25 cellular contexts compared by ENCODE assay signal in genomic region chr14:99704037-99704436, GRCh38. TPM values are rescaled to one million over a fixed set of nuclear protein-coding genes. Genes with fewer than 3 reads are reported as not detected.
DNase-seq lines count a peak whose midpoint lies in the region; ATAC-seq, FAIRE-seq and TF ChIP-seq lines count a peak whose summit lies in the region.
"Had no signal": no experiment of that assay in that cellular context is flagged by ENCODE, and none has a peak within 500 bp of the region (broad histone marks: within the 10 kb centered on the region; RNA-seq: fewer than 3 reads in every experiment).

No MANE protein-coding gene starts in this region.

- H3K36me3 ChIP-seq in HepG2 (replicated peaks in 1 of 2; ENCODE audit: control insufficient read depth in 1 of 2, insufficient read depth in 2 of 2, low read length in 2 of 2) (no peaks in the 10 kb centered on the region), right lobe of liver (no peaks in the 10 kb centered on the region), K562 (ENCODE audit: control insufficient read depth, insufficient read depth, low read length) (no peaks in the 10 kb centered on the region)
- H3K36me3 ChIP-seq: BE2C had no signal

- TF ChIP-seq EP300 in HepG2 (IDR thresholded peaks at IDR 0.05; ENCODE audit: low read depth in 2 of 2, low read length in 2 of 2) (no peak), HepG2 (CRISPR knock-in tag; IDR thresholded peaks at IDR 0.05; ENCODE audit: borderline replicate concordance) (no peak), K562 (IDR thresholded peaks at IDR 0.05; ENCODE audit: low read length) (no peak)

- H3K27ac ChIP-seq in HepG2 (ENCODE audit: extremely low read length, insufficient read depth, low read length) (no peak overlapping the region), right lobe of liver (no peak overlapping the region), K562 (ENCODE audit: extremely low read depth, low read depth, low read length) (no peak overlapping the region)
- H3K27ac ChIP-seq: 22Rv1, BLaER1 had no signal

- WGBS in HepG2 (ENCODE audit: low lambda C conversion rate): 87% methylated on average over 2 of the region's 2 CpGs
- WGBS in right lobe of liver (ENCODE audit: insufficient coverage, low coverage, low lambda C conversion rate, missing lambda C conversion rate): 92% methylated on average over 2 of the region's 2 CpGs
- 12% methylated on average over 2 of the region's 2 CpGs for whole genome bisulfite sequencing in K562 (ENCODE audit: insufficient coverage, low coverage, missing lambda C conversion rate)

- H3K4me2 ChIP-seq in HepG2 (ENCODE audit: low read depth, low read length): no peak overlapping the region
- no peak overlapping the region for H3K4me2 ChIP-seq in K562 (ENCODE audit: insufficient read depth, low read length)
- H3K4me2 ChIP-seq: BLaER1 had no signal

- H4K20me1 ChIP-seq in HepG2 (ENCODE audit: insufficient read depth, low read length) (no peaks in the 10 kb centered on the region), K562 (replicated peaks; ENCODE audit: control insufficient read depth, insufficient read depth, low read length) (no peaks in the 10 kb centered on the region)
- H4K20me1 ChIP-seq: BLaER1 had no signal

- BruUV-seq in HepG2 (replicated peaks; lab: Mats Ljungman, UMichigan) (no TSS peak), K562 (replicated peaks; lab: Mats Ljungman, UMichigan) (no TSS peak)

- no peak for FAIRE-seq in HepG2 (lab: Jason Lieb, UNC)
- FAIRE-seq in K562 (lab: Jason Lieb, UNC): no peak
- FAIRE-seq: A204.1, G401.6, GM12891, GM19239 had no signal

- no peak for DNase-seq in HepG2 (ENCODE audit: low spot score)
- no peak for DNase-seq in right lobe of liver
- DNase-seq in K562 (ENCODE audit: extremely low read depth in 1 of 4, low spot score in 3 of 4): no peak
- no peak for DNase-seq in GOT3 (lab: John Stamatoyannopoulos, UW)
- DNase-seq in A172 (ENCODE audit: low spot score): no peak
- DNase-seq: ACHN; BE2C; C1 segment of cervical spinal cord; CD4-positive, alpha-beta memory T cell; CD4-positive, CD25-positive, alpha-beta regulatory T cell; CD8-positive, alpha-beta memory T cell; COR-L47; DMS 273 treated with DMSO at 0.1 percent for 48 hours; DMS153; DMS53; DMS79 treated with DMSO at 0.1 percent for 48 hours; GF-D8 had no signal

- POLR2A ChIA-PET in HepG2 (lab: Yijun Ruan, JAX) (no interaction called here), K562 (lab: Yijun Ruan, JAX) (no interaction called here)

- ATAC-seq in HepG2 (no peak), right lobe of liver (no peak), K562 (no peak)

- in situ Hi-C loops in HepG2 (cut with HindIII; ENCODE audit: extremely low pct_ligation_motif_present, low pct_unique_long_range_greater_than_20kb) (no loop called here), K562 (cut with MboI) (no loop called here)

- H3K4me1 ChIP-seq in HepG2 (ENCODE audit: insufficient read depth, low read length) (no peaks in the 10 kb centered on the region), right lobe of liver (no peaks in the 10 kb centered on the region), K562 (replicated peaks in 1 of 2; ENCODE audit: control insufficient read depth in 2 of 2, insufficient read depth in 2 of 2, low read length in 2 of 2) (no peaks in the 10 kb centered on the region)
- H3K4me1 ChIP-seq: BE2C had no signal

- CTCF ChIA-PET in HepG2 (lab: Yijun Ruan, JAX; ENCODE audit: low intra/inter-chr PET ratio, low total read pairs): no interaction called here
- CTCF ChIA-PET in K562 (lab: Yijun Ruan, JAX; ENCODE audit: low intra/inter-chr PET ratio): no interaction called here

- no peak for TF ChIP-seq CTCF in HepG2 (CRISPR knock-in tag; IDR thresholded peaks at IDR 0.05)
- TF ChIP-seq CTCF in right lobe of liver (IDR thresholded peaks at IDR 0.05): no peak
- no peak for TF ChIP-seq CTCF in K562 (IDR thresholded peaks at IDR 0.05 in 2 of 3, conservative IDR thresholded peaks at IDR 0.05 in 1 of 3; ENCODE audit: insufficient read depth in 2 of 3, low read depth in 1 of 3, low read length in 3 of 3)

- H3K79me2 ChIP-seq in HepG2 (ENCODE audit: insufficient read depth, low read length) (no peaks in the 10 kb centered on the region), K562 (ENCODE audit: control insufficient read depth, insufficient read depth, low read length) (no peaks in the 10 kb centered on the region)

- H3K9me3 ChIP-seq in HepG2 (ENCODE audit: low read length) (peaks cover 16% of the 10 kb centered on the region), right lobe of liver (peaks cover 0 to 4% (median 0%) of the 10 kb centered on the region in 4 donors), K562 (replicated peaks; ENCODE audit: control insufficient read depth, insufficient read depth, low read depth, low read length) (peaks cover 4% of the 10 kb centered on the region)
- H3K9me3 ChIP-seq: BE2C had no signal

- intact Hi-C loops in HepG2 (cut with micrococcal nuclease; ENCODE audit: unreplicated experiment) (no loop called here), right lobe of liver (cut with DNase I) (no loop called here), K562 (cut with micrococcal nuclease) (no loop called here)

- TF ChIP-seq POLR2A in HepG2 (IDR thresholded peaks at IDR 0.05; ENCODE audit: insufficient read depth in 1 of 2, low read depth in 2 of 2, low read length in 2 of 2): no peak
- TF ChIP-seq POLR2A in right lobe of liver (IDR thresholded peaks at IDR 0.05): no peak
- TF ChIP-seq POLR2A in K562 (conservative IDR thresholded peaks at IDR 0.05): no peak

- H2AFZ ChIP-seq in HepG2 (ENCODE audit: low read length): no peak overlapping the region
- H2AFZ ChIP-seq in K562 (ENCODE audit: low read depth, low read length): no peak overlapping the region

- H3K9ac ChIP-seq in HepG2 (ENCODE audit: insufficient read depth, low read depth, low read length) (no peak overlapping the region), K562 (ENCODE audit: insufficient read depth in 1 of 2, low read depth in 2 of 2, low read length in 2 of 2) (no peak overlapping the region)
- H3K9ac ChIP-seq: BLaER1 had no signal

- TF ChIP-seq RAD21 in HepG2 (CRISPR knock-in tag; IDR thresholded peaks at IDR 0.05) (no peak), K562 (CRISPR knock-in tag; conservative IDR thresholded peaks at IDR 0.05 in 1 of 2, IDR thresholded peaks at IDR 0.05 in 1 of 2) (no peak)

- H3K4me3 ChIP-seq in HepG2 (replicated peaks in 1 of 3; ENCODE audit: insufficient read depth in 1 of 3, low read depth in 2 of 3, low read length in 3 of 3): no peak overlapping the region
- H3K4me3 ChIP-seq in right lobe of liver: no peak overlapping the region
- no peak overlapping the region for H3K4me3 ChIP-seq in K562
- H3K4me3 ChIP-seq: BLaER1 had no signal

- no peaks in the 10 kb centered on the region; a peak in 1 of 5 replicates for H3K27me3 ChIP-seq in HepG2 (ENCODE audit: control insufficient read depth in 1 of 2, insufficient read depth in 2 of 2, low read length in 2 of 2)
- no peaks in the 10 kb centered on the region for H3K27me3 ChIP-seq in right lobe of liver
- peaks cover 2 to 5% of the 10 kb centered on the region in 2 experiments; a peak in 2 of 5 replicates for H3K27me3 ChIP-seq in K562 (ENCODE audit: control insufficient read depth in 2 of 2, insufficient read depth in 2 of 2, low read length in 2 of 2)
- H3K27me3 ChIP-seq: BE2C, BLaER1 had no signal

- no peaks in the 10 kb centered on the region for H3K9me1 ChIP-seq in K562 (ENCODE audit: control insufficient read depth, insufficient read depth, low read length)

RNA-seq across cellular contexts. Expression of gene CYP46A1, which starts 19.9 kb away (rescaled TPM):
- total RNA-seq in HepG2 (2016; rRNA removed; fragmentation: Illumina TruSeq; extraction: Trizol) (not detected in 2 replicates), right lobe of liver (1 to 10 TPM in 1 of 6 experiments, under 1 TPM in 4, not detected in 1; 0.06 to 1.6 (median 0.42) TPM), K562 (2014; rRNA removed) (not detected in 2 replicates), K562 (2014; rRNA removed; fragmentation: Illumina TruSeq; extraction: Trizol) (not detected in 2 replicates), K562 (2015; rRNA removed; fragmentation: Illumina TruSeq; extraction: Trizol) (not detected in 2 replicates), K562 (2021) (not detected in 2 replicates)
- total RNA-seq in HepG2 (2016; cell fraction: cytosol; rRNA removed; fragmentation: Illumina TruSeq; extraction: Trizol; ENCODE audit: low read depth): not detected in 2 replicates
- total RNA-seq in HepG2 (2016; cell fraction: insoluble cytoplasmic fraction; rRNA removed; fragmentation: Illumina TruSeq; extraction: Trizol): not detected in 2 replicates
- not detected in 2 replicates for total RNA-seq in HepG2 (2016; cell fraction: membrane; rRNA removed; fragmentation: Illumina TruSeq; extraction: Trizol)
- total RNA-seq in HepG2 (2016; cell fraction: nucleus; rRNA removed; fragmentation: Illumina TruSeq; extraction: Trizol): not detected in 2 replicates
- polyA plus RNA-seq in HepG2 (2011; rRNA removed) (not detected in 2 replicates), K562 (2011; rRNA removed) (not detected in 2 replicates), K562 (2014; fragmentation: Illumina TruSeq; extraction: Trizol) (not detected in 2 replicates), K562 (2014; fragmentation: Nextera tagmentation; extraction: Ambion mirVana) (not detected), K562 (2014; rRNA removed) (0.05 TPM in 1 of 2 replicates, not detected in the other)
- polyA plus RNA-seq in HepG2 (2011; cell fraction: cytosol; rRNA removed): not detected in 2 replicates
- 0.06 and 0.12 TPM in 2 replicates for polyA plus RNA-seq in HepG2 (2011; cell fraction: nucleus; rRNA removed)
- not detected in 2 replicates for polyA plus RNA-seq in HepG2 (2012)
- polyA plus RNA-seq in HepG2 (2016; cell fraction: cytosol; fragmentation: Illumina TruSeq; extraction: Trizol; ENCODE audit: low read depth): 0.06 TPM in 2 replicates
- polyA plus RNA-seq in HepG2 (2016; cell fraction: insoluble cytoplasmic fraction; fragmentation: Illumina TruSeq; extraction: Trizol; ENCODE audit: low read depth): not detected in 2 replicates
- polyA plus RNA-seq in HepG2 (2016; cell fraction: membrane; fragmentation: Illumina TruSeq; extraction: Trizol; ENCODE audit: low read depth): not detected in 2 replicates
- 0.11 and 0.14 TPM in 2 replicates for polyA plus RNA-seq in HepG2 (2016; cell fraction: nucleus; fragmentation: Illumina TruSeq; extraction: Trizol; ENCODE audit: insufficient read depth, low read depth)
- polyA minus RNA-seq in HepG2 (2011; rRNA and poly(A)+ RNA removed; ENCODE audit: low replicate concordance): 0.02 TPM in 1 of 2 replicates, not detected in the other
- polyA minus RNA-seq in HepG2 (2011; cell fraction: cytosol; rRNA and poly(A)+ RNA removed): not detected in 2 replicates
- under 0.01 and 0.12 TPM in 2 replicates for polyA minus RNA-seq in HepG2 (2011; cell fraction: nucleus; rRNA and poly(A)+ RNA removed)
- not detected in 2 replicates for total RNA-seq in K562 (2011; cell fraction: chromatin; rRNA removed; ENCODE audit: low replicate concordance)
- not detected in 2 replicates for total RNA-seq in K562 (2011; cell fraction: nucleolus; rRNA removed)
- total RNA-seq in K562 (2011; cell fraction: nucleoplasm; rRNA removed): not detected in 2 replicates
- polyA plus RNA-seq in K562 (2011; cell fraction: cytosol; rRNA removed): not detected in 2 replicates
- polyA plus RNA-seq in K562 (2011; cell fraction: nucleus; rRNA removed): 0.04 and 0.06 TPM in 2 replicates
- not detected in 2 replicates for polyA plus RNA-seq in K562 (2012)
- not detected in 2 replicates for polyA minus RNA-seq in K562 (2011; rRNA and poly(A)+ RNA removed)
- polyA minus RNA-seq in K562 (2011; cell fraction: cytosol; rRNA and poly(A)+ RNA removed): not detected in 2 replicates
- polyA minus RNA-seq in K562 (2011; cell fraction: nucleus; rRNA and poly(A)+ RNA removed): not detected in 2 replicates
- total RNA-seq in A172 (2014; rRNA removed; shearing (Covaris generic)): 0.12 and 0.96 TPM in 2 replicates
- total RNA-seq: A673; CD4-positive, CD25-positive, alpha-beta regulatory T cell had no signal
- polyA plus RNA-seq: CD14-positive monocyte; CD4-positive, alpha-beta memory T cell; CD4-positive, CD25-positive, alpha-beta regulatory T cell; CD8-positive, alpha-beta memory T cell had no signal

RNA-seq across cellular contexts. Expression of gene HHIPL1, which starts 59.1 kb away (rescaled TPM):
- total RNA-seq in HepG2 (2016; rRNA removed; fragmentation: Illumina TruSeq; extraction: Trizol) (not detected in 2 replicates), right lobe of liver (1 to 10 TPM in 1 of 6 experiments, under 1 TPM in 5; 0.43 to 1.4 (median 0.66) TPM), K562 (2014; rRNA removed) (not detected in 2 replicates), K562 (2014; rRNA removed; fragmentation: Illumina TruSeq; extraction: Trizol) (not detected in 2 replicates), K562 (2015; rRNA removed; fragmentation: Illumina TruSeq; extraction: Trizol) (not detected in 2 replicates), K562 (2021) (not detected in 2 replicates)
- not detected in 2 replicates for total RNA-seq in HepG2 (2016; cell fraction: cytosol; rRNA removed; fragmentation: Illumina TruSeq; extraction: Trizol; ENCODE audit: low read depth)
- not detected in 2 replicates for total RNA-seq in HepG2 (2016; cell fraction: insoluble cytoplasmic fraction; rRNA removed; fragmentation: Illumina TruSeq; extraction: Trizol)
- total RNA-seq in HepG2 (2016; cell fraction: membrane; rRNA removed; fragmentation: Illumina TruSeq; extraction: Trizol): not detected in 2 replicates
- not detected in 2 replicates for total RNA-seq in HepG2 (2016; cell fraction: nucleus; rRNA removed; fragmentation: Illumina TruSeq; extraction: Trizol)
- polyA plus RNA-seq in HepG2 (2011; rRNA removed) (0.01 TPM in 1 of 2 replicates, not detected in the other), K562 (2011; rRNA removed) (not detected in 2 replicates), K562 (2014; fragmentation: Illumina TruSeq; extraction: Trizol) (not detected in 2 replicates), K562 (2014; fragmentation: Nextera tagmentation; extraction: Ambion mirVana) (not detected), K562 (2014; rRNA removed) (not detected in 2 replicates)
- polyA plus RNA-seq in HepG2 (2011; cell fraction: cytosol; rRNA removed): not detected in 2 replicates
- polyA plus RNA-seq in HepG2 (2011; cell fraction: nucleus; rRNA removed): not detected in 2 replicates
- 0.03 TPM in 1 of 2 replicates, not detected in the other for polyA plus RNA-seq in HepG2 (2012)
- polyA plus RNA-seq in HepG2 (2016; cell fraction: cytosol; fragmentation: Illumina TruSeq; extraction: Trizol; ENCODE audit: low read depth): not detected in 2 replicates
- not detected in 2 replicates for polyA plus RNA-seq in HepG2 (2016; cell fraction: insoluble cytoplasmic fraction; fragmentation: Illumina TruSeq; extraction: Trizol; ENCODE audit: low read depth)
- polyA plus RNA-seq in HepG2 (2016; cell fraction: membrane; fragmentation: Illumina TruSeq; extraction: Trizol; ENCODE audit: low read depth): not detected in 2 replicates
- not detected in 2 replicates for polyA plus RNA-seq in HepG2 (2016; cell fraction: nucleus; fragmentation: Illumina TruSeq; extraction: Trizol; ENCODE audit: insufficient read depth, low read depth)
- polyA minus RNA-seq in HepG2 (2011; rRNA and poly(A)+ RNA removed; ENCODE audit: low replicate concordance): not detected in 2 replicates
- not detected in 2 replicates for polyA minus RNA-seq in HepG2 (2011; cell fraction: cytosol; rRNA and poly(A)+ RNA removed)
- polyA minus RNA-seq in HepG2 (2011; cell fraction: nucleus; rRNA and poly(A)+ RNA removed): 0.12 TPM in 1 of 2 replicates, not detected in the other
- total RNA-seq in K562 (2011; cell fraction: chromatin; rRNA removed; ENCODE audit: low replicate concordance): 0.12 TPM in 1 of 2 replicates, not detected in the other
- not detected in 2 replicates for total RNA-seq in K562 (2011; cell fraction: nucleolus; rRNA removed)
- not detected in 2 replicates for total RNA-seq in K562 (2011; cell fraction: nucleoplasm; rRNA removed)
- polyA plus RNA-seq in K562 (2011; cell fraction: cytosol; rRNA removed): 0.03 TPM in 1 of 2 replicates, not detected in the other
- polyA plus RNA-seq in K562 (2011; cell fraction: nucleus; rRNA removed): 0.01 TPM in 1 of 2 replicates, not detected in the other
- not detected in 2 replicates for polyA plus RNA-seq in K562 (2012)
- polyA minus RNA-seq in K562 (2011; rRNA and poly(A)+ RNA removed): not detected in 2 replicates
- polyA minus RNA-seq in K562 (2011; cell fraction: cytosol; rRNA and poly(A)+ RNA removed): not detected in 2 replicates
- not detected in 2 replicates for polyA minus RNA-seq in K562 (2011; cell fraction: nucleus; rRNA and poly(A)+ RNA removed)
- total RNA-seq in A172 (2014; rRNA removed; shearing (Covaris generic)): not detected in 2 replicates
- total RNA-seq: CD4-positive, CD25-positive, alpha-beta regulatory T cell had no signal
- polyA plus RNA-seq: CD14-positive monocyte; CD4-positive, alpha-beta memory T cell; CD8-positive, alpha-beta memory T cell had no signal

Comparison
In these comparisons a context has a peak if more than half of its experiments do, and no peak if none do; other contexts are left out.
1. Of the 241 proteins assayed by ChIP-seq in both HepG2 and K562: peak only in HepG2: none; only in K562: none; in both: CEBPB; in neither: 239; mixed calls (peak in some experiments, not most) for 1.